In the genomic region with DNA sequence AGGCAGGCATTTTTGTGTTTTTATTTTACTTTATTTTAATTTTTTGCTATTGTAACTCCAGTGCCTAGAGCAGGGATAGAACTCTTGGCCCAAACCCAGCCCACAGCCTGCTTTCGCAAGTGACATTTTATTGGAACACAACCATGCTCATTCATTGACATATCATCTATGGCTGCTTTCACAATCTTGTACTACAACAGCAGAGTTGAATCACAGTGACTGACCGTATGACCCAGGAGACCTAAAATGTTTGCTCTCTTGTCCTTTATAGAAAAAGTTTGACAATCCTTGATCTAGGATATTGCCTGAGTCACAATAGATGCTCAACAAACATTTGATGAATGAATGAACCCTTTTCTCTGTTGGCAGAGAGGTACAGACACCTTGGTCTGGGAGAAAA, we compare ENCODE assay signal across 19 cellular contexts.
A peak's percentile ranks its signal among the peaks of the same experiment; 100 is the strongest.
DNase-seq lines count a peak whose midpoint lies in the region; ATAC-seq, FAIRE-seq and TF ChIP-seq lines count a peak whose summit lies in the region.
"Had no signal": no experiment of that assay in that cellular context is flagged by ENCODE, and none has a peak within 500 bp of the region (broad histone marks: within the 10 kb centered on the region; RNA-seq: fewer than 3 reads in every experiment).

No MANE protein-coding gene starts in this region.

- no peaks in the 10 kb centered on the region for H3K9me3 Mint-ChIP-seq in activated CD4-positive, alpha-beta memory T cell treated with anti-CD3 and anti-CD28 coated beads, Interleukin-2, amount 10 ng/mL, durations not matched to agents 7 days and 5 days

- H3K36me3 ChIP-seq in PC-3 (ENCODE audit: low read depth, low read length) (no peaks in the 10 kb centered on the region), bronchial epithelial cell (ENCODE audit: control insufficient read depth, insufficient read depth, low read length) (no peaks in the 10 kb centered on the region)
- H3K36me3 ChIP-seq: SJSA1 had no signal

- no peaks in the 10 kb centered on the region for H3K79me2 ChIP-seq in PC-3 (ENCODE audit: low read length)

- POLR2A ChIA-PET in PC-3 (lab: Charles Lee; ENCODE audit: unreplicated experiment): no interaction called here
- POLR2A ChIA-PET in activated CD4-positive, alpha-beta memory T cell treated with anti-CD3 and anti-CD28 coated beads, Interleukin-2, amount 10 ng/mL, durations not matched to agents 7 days and 5 days (lab: Charles Lee): no interaction called here

- ATAC-seq in PC-3 (no peak), HG03521 (IDR thresholded peaks at IDR 0.05; ENCODE audit: unreplicated experiment) (no peak), GM18868 (IDR thresholded peaks at IDR 0.05; ENCODE audit: unreplicated experiment) (no peak)

- H3K27me3 ChIP-seq in PC-3 (ENCODE audit: low read length) (no peaks in the 10 kb centered on the region), bronchial epithelial cell (ENCODE audit: control insufficient read depth, insufficient read depth, low read length) (no peaks in the 10 kb centered on the region)
- H3K27me3 ChIP-seq: SJSA1 had no signal

- CTCF ChIA-PET in PC-3 (lab: Charles Lee): no interaction called here
- CTCF ChIA-PET in activated CD4-positive, alpha-beta memory T cell treated with anti-CD3 and anti-CD28 coated beads, Interleukin-2, amount 10 ng/mL, durations not matched to agents 7 days and 5 days (lab: Charles Lee): no interaction called here

- no peaks in the 10 kb centered on the region for H4K20me1 ChIP-seq in PC-3 (ENCODE audit: low read length)

- peak overlapping the region; percentile 25; the same call in 1 of the 2 replicates for H3K4me2 ChIP-seq in PC-3 (ENCODE audit: low read length)

- no peaks in the 10 kb centered on the region for H3K4me1 Mint-ChIP-seq in activated CD4-positive, alpha-beta memory T cell treated with anti-CD3 and anti-CD28 coated beads, Interleukin-2, amount 10 ng/mL, durations not matched to agents 7 days and 5 days

- H3K4me1 ChIP-seq in PC-3 (ENCODE audit: insufficient read depth, low read length): peaks cover 33% of the 10 kb centered on the region

- no peak overlapping the region for H2AFZ ChIP-seq in PC-3 (ENCODE audit: low read length)

- DNase-seq in PC-3: peak; percentile 84
- peak; percentile 63 for DNase-seq in bronchial epithelial cell (ENCODE audit: low read depth)
- DNase-seq in foreskin fibroblast: peak; percentile 44
- peak; percentile 48 for DNase-seq in renal cortical epithelial cell (ENCODE audit: low read depth)
- no peak for DNase-seq in activated CD4-positive, alpha-beta memory T cell treated with anti-CD3 and anti-CD28 coated beads, Interleukin-2, amount 10 ng/mL, durations not matched to agents 7 days and 5 days
- DNase-seq in activated CD4-positive, CD25-positive, alpha-beta regulatory T cell (lab: John Stamatoyannopoulos, UW): no peak
- DNase-seq: ACHN; CD4-positive, alpha-beta memory T cell; H7; Kasumi-1; MV-4-11; NCI-H1417 treated with DMSO at 0.1 percent for 48 hours; NCI-H2029; NCI-H510A treated with DMSO at 0.1 percent for 48 hours had no signal

- H3K9ac ChIP-seq in PC-3 (ENCODE audit: low read length): no peak overlapping the region

- no TSS peak for BruUV-seq in PC-3 (replicated peaks; lab: Mats Ljungman, UMichigan)

- H3K9me3 ChIP-seq in PC-3 (ENCODE audit: low read length): no peaks in the 10 kb centered on the region
- H3K9me3 ChIP-seq: SJSA1 had no signal

- no peak overlapping the region for H3K4me3 ChIP-seq in PC-3 (ENCODE audit: low read length)
- no peak overlapping the region for H3K4me3 ChIP-seq in bronchial epithelial cell (ENCODE audit: low read depth, low read length)
- no peak overlapping the region for H3K4me3 ChIP-seq in foreskin fibroblast (ENCODE audit: low read depth in 1 of 2, low read length in 2 of 2)
- H3K4me3 ChIP-seq: SJSA1 had no signal

- H3K27ac ChIP-seq in PC-3 (ENCODE audit: low read length): peak overlapping the region; percentile 85
- H3K27ac ChIP-seq: SJSA1 had no signal

- FAIRE-seq in bronchial epithelial cell (lab: Jason Lieb, UNC): no peak
- FAIRE-seq: D721Med had no signal

- peaks cover 5% of the 10 kb centered on the region for H3K27me3 Mint-ChIP-seq in activated CD4-positive, alpha-beta memory T cell treated with anti-CD3 and anti-CD28 coated beads, Interleukin-2, amount 10 ng/mL, durations not matched to agents 7 days and 5 days

- no peak overlapping the region for H3K4me3 Mint-ChIP-seq in activated CD4-positive, alpha-beta memory T cell treated with anti-CD3 and anti-CD28 coated beads, Interleukin-2, amount 10 ng/mL, durations not matched to agents 7 days and 5 days
- H3K4me3 Mint-ChIP-seq: B cell; CD4-positive, alpha-beta memory T cell had no signal

- H3K36me3 Mint-ChIP-seq in activated CD4-positive, alpha-beta memory T cell treated with anti-CD3 and anti-CD28 coated beads, Interleukin-2, amount 10 ng/mL, durations not matched to agents 7 days and 5 days (ENCODE audit: low read depth): no peaks in the 10 kb centered on the region
- H3K36me3 Mint-ChIP-seq: CD4-positive, alpha-beta memory T cell had no signal

- intact Hi-C loops in PC-3 (cut with micrococcal nuclease): loop anchor here (10.0 kb wide), 1 partner anchor 54 kb away; no protein-coding TSS in a partner anchor

- TF ChIP-seq CTCF in PC-3 (conservative IDR thresholded peaks at IDR 0.05; ENCODE audit: low read depth, low read length): no peak
- no peak for TF ChIP-seq CTCF in bronchial epithelial cell (IDR thresholded peaks at IDR 0.05; ENCODE audit: insufficient read depth, low read length, severe bottlenecking)
- TF ChIP-seq CTCF in foreskin fibroblast (IDR thresholded peaks at IDR 0.05; ENCODE audit: low read depth, low read length): no peak

- H3F3A ChIP-seq in PC-3 (ENCODE audit: low read length, unreplicated experiment): peaks cover 6% of the 10 kb centered on the region

- no peak overlapping the region for H3K27ac Mint-ChIP-seq in activated CD4-positive, alpha-beta memory T cell treated with anti-CD3 and anti-CD28 coated beads, Interleukin-2, amount 10 ng/mL, durations not matched to agents 7 days and 5 days
- H3K27ac Mint-ChIP-seq: B cell; CD4-positive, alpha-beta memory T cell had no signal

- H3K9me2 ChIP-seq in PC-3 (replicated peaks; ENCODE audit: low read length): no peaks in the 10 kb centered on the region

Comparison
In these comparisons a context has a peak if more than half of its experiments do, and no peak if none do; other contexts are left out.
1. DNase-seq: peak in PC-3 (single experiment), bronchial epithelial cell (single experiment), foreskin fibroblast (2 of 2) and renal cortical epithelial cell (single experiment); none in activated CD4-positive, alpha-beta memory T cell treated with anti-CD3 and anti-CD28 coated beads, Interleukin-2, amount 10 ng/mL, durations not matched to agents 7 days and 5 days (single experiment) and activated CD4-positive, CD25-positive, alpha-beta regulatory T cell (0 of 4).